11 cellular contexts compared by ENCODE assay signal in the genomic region with DNA sequence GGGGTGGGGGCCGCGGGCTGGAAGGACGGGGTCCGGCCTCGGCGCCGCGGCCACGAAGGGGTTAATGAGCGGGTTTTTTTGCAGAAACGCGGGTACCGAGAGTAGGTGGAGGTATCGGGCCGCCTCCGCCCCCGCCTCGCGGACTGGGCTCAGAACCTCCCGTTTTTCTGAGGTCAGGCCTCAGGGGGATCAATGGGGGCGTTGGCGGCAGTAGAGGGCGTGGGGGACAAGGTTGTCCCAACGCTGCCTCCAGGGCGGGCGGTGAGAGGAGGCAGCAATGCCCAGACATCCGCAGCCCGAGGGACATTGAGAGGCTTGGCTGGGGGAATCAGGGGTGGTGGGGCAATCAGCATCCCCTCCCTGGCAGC. TPM values are rescaled to one million over a fixed set of nuclear protein-coding genes. Genes with fewer than 3 reads are reported as not detected.
A peak's percentile ranks its signal among the peaks of the same experiment; 100 is the strongest.
DNase-seq lines count a peak whose midpoint lies in the region; TF ChIP-seq lines count a peak whose summit lies in the region.
"Had no signal": no experiment of that assay in that cellular context is flagged by ENCODE, and none has a peak within 500 bp of the region (broad histone marks: within the 10 kb centered on the region; RNA-seq: fewer than 3 reads in every experiment).

No MANE protein-coding gene starts in this region.

- no peaks in the 10 kb centered on the region for H3K27me3 ChIP-seq in Caco-2 (replicated peaks; ENCODE audit: control insufficient read depth, insufficient read depth, low read length)
- H3K27me3 ChIP-seq in esophagus squamous epithelium, result peaks cover 0 to 93% (median 0%) of the 10 kb centered on the region in 4 donors

- no CpG with 5 or more reads among the region's 28 CpGs for WGBS in esophagus squamous epithelium, 2 donors

- intact Hi-C loops in Caco-2 (cut with micrococcal nuclease; ENCODE audit: unreplicated experiment), result no loop called here
- intact Hi-C loops in esophagus squamous epithelium (cut with DNase I), result no loop called here

- CTCF ChIA-PET in Caco-2 (lab: Charles Lee), result no interaction called here

- peak overlapping the region in 2 of 4 donors; percentile 25 to 61 for H3K27ac ChIP-seq in esophagus squamous epithelium

- H3K4me3 ChIP-seq in Caco-2 (ENCODE audit: low read depth, low read length) (peak overlapping the region; percentile 84), esophagus squamous epithelium (peak overlapping the region; percentile 42 to 65 (median 59))

- H3K27me3 Mint-ChIP-seq in Caco-2 (ENCODE audit: insufficient read depth, unreplicated experiment) (no peaks in the 10 kb centered on the region), osteocyte (ENCODE audit: unreplicated experiment) (peaks cover 4% of the 10 kb centered on the region), HFFc6 (ENCODE audit: insufficient read depth) (peaks cover 20% of the 10 kb centered on the region)
- H3K27me3 Mint-ChIP-seq: activated naive CD8-positive, alpha-beta T cell had no signal

- H3K9me3 Mint-ChIP-seq in Caco-2 (ENCODE audit: unreplicated experiment) (no peaks in the 10 kb centered on the region), osteocyte (ENCODE audit: unreplicated experiment) (no peaks in the 10 kb centered on the region), HFFc6 (no peaks in the 10 kb centered on the region)
- H3K9me3 Mint-ChIP-seq: stimulated activated naive CD8-positive, alpha-beta T cell treated with anti-CD3 and anti-CD28 coated beads, Interleukin-15, amount 100 ng/mL, for 72 hours had no signal

- H3K4me1 ChIP-seq in Caco-2 (no peaks in the 10 kb centered on the region), esophagus squamous epithelium (peaks cover 0 to 16% (median 5%) of the 10 kb centered on the region in 3 donors)

- H3K36me3 ChIP-seq in Caco-2 (ENCODE audit: control insufficient read depth, insufficient read depth, low read length) (no peaks in the 10 kb centered on the region), esophagus squamous epithelium (no peaks in the 10 kb centered on the region)

- no TSS peak for BruUV-seq in Caco-2 (replicated peaks; lab: Mats Ljungman, UMichigan)

- POLR2A ChIA-PET in Caco-2 (lab: Charles Lee), result no interaction called here

- H3K27ac Mint-ChIP-seq in Caco-2 (ENCODE audit: unreplicated experiment), result no peak overlapping the region
- H3K27ac Mint-ChIP-seq in osteocyte (ENCODE audit: unreplicated experiment), result no peak overlapping the region
- no peak overlapping the region for H3K27ac Mint-ChIP-seq in HFFc6
- H3K27ac Mint-ChIP-seq: activated naive CD8-positive, alpha-beta T cell; stimulated activated naive CD8-positive, alpha-beta T cell treated with anti-CD3 and anti-CD28 coated beads, Interleukin-15, amount 100 ng/mL, for 72 hours had no signal

- no peaks in the 10 kb centered on the region for H3K36me3 Mint-ChIP-seq in Caco-2 (ENCODE audit: insufficient read depth, unreplicated experiment)
- H3K36me3 Mint-ChIP-seq in osteocyte (ENCODE audit: unreplicated experiment), result no peaks in the 10 kb centered on the region
- no peaks in the 10 kb centered on the region for H3K36me3 Mint-ChIP-seq in HFFc6 (ENCODE audit: low read depth)
- H3K36me3 Mint-ChIP-seq: activated naive CD8-positive, alpha-beta T cell had no signal

- TF ChIP-seq POLR2A in esophagus squamous epithelium (IDR thresholded peaks at IDR 0.05), result no peak

- H3K4me3 Mint-ChIP-seq in Caco-2 (ENCODE audit: unreplicated experiment) (peak overlapping the region; percentile 68), osteocyte (ENCODE audit: unreplicated experiment) (peak overlapping the region; percentile 48), HFFc6 (no peak overlapping the region)

- TF ChIP-seq CTCF in Caco-2 (IDR thresholded peaks at IDR 0.05; ENCODE audit: insufficient read depth in 1 of 2, low read depth in 1 of 2, low read length in 1 of 2, severe bottlenecking in 1 of 2, unreplicated experiment in 1 of 2) (no peak), esophagus squamous epithelium (IDR thresholded peaks at IDR 0.05) (no peak), osteocyte (IDR thresholded peaks at IDR 0.05) (no peak), HFFc6 (IDR thresholded peaks at IDR 0.05) (no peak)

- H3K4me1 Mint-ChIP-seq in Caco-2 (ENCODE audit: low read depth, unreplicated experiment), result no peaks in the 10 kb centered on the region
- H3K4me1 Mint-ChIP-seq in osteocyte (ENCODE audit: unreplicated experiment), result peaks cover 7% of the 10 kb centered on the region
- no peaks in the 10 kb centered on the region for H3K4me1 Mint-ChIP-seq in HFFc6 (ENCODE audit: low read depth)

- H3K9me3 ChIP-seq in Caco-2, result no peaks in the 10 kb centered on the region
- no peaks in the 10 kb centered on the region for H3K9me3 ChIP-seq in esophagus squamous epithelium

- no peak for DNase-seq in Caco-2
- DNase-seq in NCI-H69 (lab: John Stamatoyannopoulos, UW), result peak; percentile 35
- DNase-seq in esophagus squamous epithelium (lab: John Stamatoyannopoulos, UW), result no peak
- DNase-seq in osteocyte (ENCODE audit: extremely low spot score, unreplicated experiment), result peak; percentile 82
- DNase-seq in retina, result no peak
- DNase-seq in HFFc6, result no peak
- DNase-seq in NCI-H1048 (lab: John Stamatoyannopoulos, UW), result no peak
- no peak for DNase-seq in NCI-H774 (lab: John Stamatoyannopoulos, UW)
- DNase-seq: NCI-H2171 had no signal

RNA-seq across cellular contexts. Expression of a gene that starts 34.8 kb away (rescaled TPM):
- 39.0 and 47.9 TPM in 2 replicates for total RNA-seq in Caco-2 (2022)
- 10 to 100 TPM in 1 of 4 donors, 1 to 10 TPM in 3; 3.0 to 14.7 (median 8.0) TPM for total RNA-seq in esophagus squamous epithelium
- 11.2 and 12.0 TPM in 2 replicates for total RNA-seq in osteocyte
- not detected for total RNA-seq in HFFc6 (2021; fragmentation: NEBNext Ultra II Directional; extraction: Animal tissue kit (Norgen Biotek cat#: 25700))

Comparison
In these comparisons a context has a peak if more than half of its experiments do, and no peak if none do; other contexts are left out.
1. DNase-seq: peak in NCI-H69 (single experiment) and osteocyte (single experiment); none in Caco-2 (0 of 2), esophagus squamous epithelium (single experiment), retina (single experiment), HFFc6 (single experiment), NCI-H1048 (single experiment) and NCI-H774 (single experiment).